ENCODE assay signal across 2 cellular contexts in the genomic region with DNA sequence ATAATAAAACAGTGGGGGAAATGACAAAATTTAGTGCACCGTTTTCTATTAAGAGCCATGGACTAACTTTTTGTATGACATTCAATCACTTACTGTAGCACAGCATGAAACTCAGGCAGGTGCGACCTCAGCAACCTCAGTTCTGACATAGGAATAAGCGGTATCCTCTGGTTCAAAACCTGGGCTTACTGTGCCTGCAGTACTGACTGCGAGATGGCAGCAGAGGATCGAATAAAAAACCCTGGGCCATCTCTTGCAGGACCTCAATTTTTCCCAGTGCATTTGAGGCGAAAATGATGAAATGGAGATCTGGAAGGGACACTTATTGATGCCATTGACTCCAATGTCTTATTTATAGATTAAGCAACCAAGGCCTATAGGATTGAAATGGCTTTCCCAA.
TF ChIP-seq lines count a peak whose summit lies in the region.

No MANE protein-coding gene starts in this region.

TF ChIP-seq in GM23338, 12 proteins besides CTCF, POLR2A, EP300 and RAD21 (continues in another document):
- TF ChIP-seq, protein P1, sequence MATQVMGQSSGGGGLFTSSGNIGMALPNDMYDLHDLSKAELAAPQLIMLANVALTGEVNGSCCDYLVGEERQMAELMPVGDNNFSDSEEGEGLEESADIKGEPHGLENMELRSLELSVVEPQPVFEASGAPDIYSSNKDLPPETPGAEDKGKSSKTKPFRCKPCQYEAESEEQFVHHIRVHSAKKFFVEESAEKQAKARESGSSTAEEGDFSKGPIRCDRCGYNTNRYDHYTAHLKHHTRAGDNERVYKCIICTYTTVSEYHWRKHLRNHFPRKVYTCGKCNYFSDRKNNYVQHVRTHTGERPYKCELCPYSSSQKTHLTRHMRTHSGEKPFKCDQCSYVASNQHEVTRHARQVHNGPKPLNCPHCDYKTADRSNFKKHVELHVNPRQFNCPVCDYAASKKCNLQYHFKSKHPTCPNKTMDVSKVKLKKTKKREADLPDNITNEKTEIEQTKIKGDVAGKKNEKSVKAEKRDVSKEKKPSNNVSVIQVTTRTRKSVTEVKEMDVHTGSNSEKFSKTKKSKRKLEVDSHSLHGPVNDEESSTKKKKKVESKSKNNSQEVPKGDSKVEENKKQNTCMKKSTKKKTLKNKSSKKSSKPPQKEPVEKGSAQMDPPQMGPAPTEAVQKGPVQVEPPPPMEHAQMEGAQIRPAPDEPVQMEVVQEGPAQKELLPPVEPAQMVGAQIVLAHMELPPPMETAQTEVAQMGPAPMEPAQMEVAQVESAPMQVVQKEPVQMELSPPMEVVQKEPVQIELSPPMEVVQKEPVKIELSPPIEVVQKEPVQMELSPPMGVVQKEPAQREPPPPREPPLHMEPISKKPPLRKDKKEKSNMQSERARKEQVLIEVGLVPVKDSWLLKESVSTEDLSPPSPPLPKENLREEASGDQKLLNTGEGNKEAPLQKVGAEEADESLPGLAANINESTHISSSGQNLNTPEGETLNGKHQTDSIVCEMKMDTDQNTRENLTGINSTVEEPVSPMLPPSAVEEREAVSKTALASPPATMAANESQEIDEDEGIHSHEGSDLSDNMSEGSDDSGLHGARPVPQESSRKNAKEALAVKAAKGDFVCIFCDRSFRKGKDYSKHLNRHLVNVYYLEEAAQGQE (IDR thresholded peaks at IDR 0.05; ENCODE audit: unreplicated experiment) = no peak
- no peak for TF ChIP-seq POLR2AphosphoS5 (IDR thresholded peaks at IDR 0.05; ENCODE audit: low read depth)
- TF ChIP-seq EZH2 (IDR thresholded peaks at IDR 0.05; ENCODE audit: low read depth, unreplicated experiment) = no peak
- TF ChIP-seq CREB1 (CRISPR knock-in tag; IDR thresholded peaks at IDR 0.05; ENCODE audit: low read depth) = no peak
- TF ChIP-seq EZH2phosphoT487 (IDR thresholded peaks at IDR 0.05; ENCODE audit: unreplicated experiment) = no peak
- TF ChIP-seq NANOG (IDR thresholded peaks at IDR 0.05; ENCODE audit: borderline replicate concordance) = no peak
- TF ChIP-seq, protein P2, sequence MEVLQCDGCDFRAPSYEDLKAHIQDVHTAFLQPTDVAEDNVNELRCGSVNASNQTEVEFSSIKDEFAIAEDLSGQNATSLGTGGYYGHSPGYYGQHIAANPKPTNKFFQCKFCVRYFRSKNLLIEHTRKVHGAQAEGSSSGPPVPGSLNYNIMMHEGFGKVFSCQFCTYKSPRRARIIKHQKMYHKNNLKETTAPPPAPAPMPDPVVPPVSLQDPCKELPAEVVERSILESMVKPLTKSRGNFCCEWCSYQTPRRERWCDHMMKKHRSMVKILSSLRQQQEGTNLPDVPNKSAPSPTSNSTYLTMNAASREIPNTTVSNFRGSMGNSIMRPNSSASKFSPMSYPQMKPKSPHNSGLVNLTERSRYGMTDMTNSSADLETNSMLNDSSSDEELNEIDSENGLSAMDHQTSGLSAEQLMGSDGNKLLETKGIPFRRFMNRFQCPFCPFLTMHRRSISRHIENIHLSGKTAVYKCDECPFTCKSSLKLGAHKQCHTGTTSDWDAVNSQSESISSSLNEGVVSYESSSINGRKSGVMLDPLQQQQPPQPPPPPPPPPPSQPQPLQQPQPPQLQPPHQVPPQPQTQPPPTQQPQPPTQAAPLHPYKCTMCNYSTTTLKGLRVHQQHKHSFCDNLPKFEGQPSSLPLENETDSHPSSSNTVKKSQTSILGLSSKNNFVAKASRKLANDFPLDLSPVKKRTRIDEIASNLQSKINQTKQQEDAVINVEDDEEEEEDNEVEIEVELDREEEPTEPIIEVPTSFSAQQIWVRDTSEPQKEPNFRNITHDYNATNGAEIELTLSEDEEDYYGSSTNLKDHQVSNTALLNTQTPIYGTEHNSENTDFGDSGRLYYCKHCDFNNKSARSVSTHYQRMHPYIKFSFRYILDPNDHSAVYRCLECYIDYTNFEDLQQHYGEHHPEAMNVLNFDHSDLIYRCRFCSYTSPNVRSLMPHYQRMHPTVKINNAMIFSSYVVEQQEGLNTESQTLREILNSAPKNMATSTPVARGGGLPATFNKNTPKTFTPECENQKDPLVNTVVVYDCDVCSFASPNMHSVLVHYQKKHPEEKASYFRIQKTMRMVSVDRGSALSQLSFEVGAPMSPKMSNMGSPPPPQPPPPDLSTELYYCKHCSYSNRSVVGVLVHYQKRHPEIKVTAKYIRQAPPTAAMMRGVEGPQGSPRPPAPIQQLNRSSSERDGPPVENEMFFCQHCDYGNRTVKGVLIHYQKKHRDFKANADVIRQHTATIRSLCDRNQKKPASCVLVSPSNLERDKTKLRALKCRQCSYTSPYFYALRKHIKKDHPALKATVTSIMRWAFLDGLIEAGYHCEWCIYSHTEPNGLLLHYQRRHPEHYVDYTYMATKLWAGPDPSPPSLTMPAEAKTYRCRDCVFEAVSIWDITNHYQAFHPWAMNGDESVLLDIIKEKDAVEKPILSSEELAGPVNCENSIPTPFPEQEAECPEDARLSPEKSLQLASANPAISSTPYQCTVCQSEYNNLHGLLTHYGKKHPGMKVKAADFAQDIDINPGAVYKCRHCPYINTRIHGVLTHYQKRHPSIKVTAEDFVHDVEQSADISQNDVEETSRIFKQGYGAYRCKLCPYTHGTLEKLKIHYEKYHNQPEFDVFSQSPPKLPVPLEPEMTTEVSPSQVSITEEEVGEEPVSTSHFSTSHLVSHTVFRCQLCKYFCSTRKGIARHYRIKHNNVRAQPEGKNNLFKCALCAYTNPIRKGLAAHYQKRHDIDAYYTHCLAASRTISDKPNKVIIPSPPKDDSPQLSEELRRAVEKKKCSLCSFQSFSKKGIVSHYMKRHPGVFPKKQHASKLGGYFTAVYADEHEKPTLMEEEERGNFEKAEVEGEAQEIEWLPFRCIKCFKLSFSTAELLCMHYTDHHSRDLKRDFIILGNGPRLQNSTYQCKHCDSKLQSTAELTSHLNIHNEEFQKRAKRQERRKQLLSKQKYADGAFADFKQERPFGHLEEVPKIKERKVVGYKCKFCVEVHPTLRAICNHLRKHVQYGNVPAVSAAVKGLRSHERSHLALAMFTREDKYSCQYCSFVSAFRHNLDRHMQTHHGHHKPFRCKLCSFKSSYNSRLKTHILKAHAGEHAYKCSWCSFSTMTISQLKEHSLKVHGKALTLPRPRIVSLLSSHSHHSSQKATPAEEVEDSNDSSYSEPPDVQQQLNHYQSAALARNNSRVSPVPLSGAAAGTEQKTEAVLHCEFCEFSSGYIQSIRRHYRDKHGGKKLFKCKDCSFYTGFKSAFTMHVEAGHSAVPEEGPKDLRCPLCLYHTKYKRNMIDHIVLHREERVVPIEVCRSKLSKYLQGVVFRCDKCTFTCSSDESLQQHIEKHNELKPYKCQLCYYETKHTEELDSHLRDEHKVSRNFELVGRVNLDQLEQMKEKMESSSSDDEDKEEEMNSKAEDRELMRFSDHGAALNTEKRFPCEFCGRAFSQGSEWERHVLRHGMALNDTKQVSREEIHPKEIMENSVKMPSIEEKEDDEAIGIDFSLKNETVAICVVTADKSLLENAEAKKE (CRISPR knock-in tag; IDR thresholded peaks at IDR 0.05) = no peak
- TF ChIP-seq STAT1 (IDR thresholded peaks at IDR 0.05; ENCODE audit: unreplicated experiment) = no peak
- TF ChIP-seq, protein P3, sequence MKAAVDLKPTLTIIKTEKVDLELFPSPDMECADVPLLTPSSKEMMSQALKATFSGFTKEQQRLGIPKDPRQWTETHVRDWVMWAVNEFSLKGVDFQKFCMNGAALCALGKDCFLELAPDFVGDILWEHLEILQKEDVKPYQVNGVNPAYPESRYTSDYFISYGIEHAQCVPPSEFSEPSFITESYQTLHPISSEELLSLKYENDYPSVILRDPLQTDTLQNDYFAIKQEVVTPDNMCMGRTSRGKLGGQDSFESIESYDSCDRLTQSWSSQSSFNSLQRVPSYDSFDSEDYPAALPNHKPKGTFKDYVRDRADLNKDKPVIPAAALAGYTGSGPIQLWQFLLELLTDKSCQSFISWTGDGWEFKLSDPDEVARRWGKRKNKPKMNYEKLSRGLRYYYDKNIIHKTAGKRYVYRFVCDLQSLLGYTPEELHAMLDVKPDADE (IDR thresholded peaks at IDR 0.05) = no peak
- no peak for TF ChIP-seq ZNF114 (CRISPR knock-in tag; IDR thresholded peaks at IDR 0.05)

TF ChIP-seq in H1, 55 proteins besides CTCF, POLR2A, EP300 and RAD21 (continued from another document):
- TF ChIP-seq CBX5 (IDR thresholded peaks at IDR 0.05; ENCODE audit: low read depth, low read length) (no peak), POLR2AphosphoS5 (IDR thresholded peaks at IDR 0.05; ENCODE audit: low read depth, low read length) (no peak), BCL11A (IDR thresholded peaks at IDR 0.05; ENCODE audit: low read depth in 2 of 2, low read length in 2 of 2) (no peak), KDM5A (IDR thresholded peaks at IDR 0.05; ENCODE audit: low read length) (no peak), CHD2 (IDR thresholded peaks at IDR 0.05; ENCODE audit: low read length) (no peak), SIX5 (IDR thresholded peaks at IDR 0.05; ENCODE audit: low read depth, low read length) (no peak), HDAC6 (IDR thresholded peaks at IDR 0.05; ENCODE audit: low read depth, low read length) (no peak), CBX8 (IDR thresholded peaks at IDR 0.05; ENCODE audit: borderline replicate concordance, low read depth, low read length) (no peak), TAF7 (optimal IDR thresholded peaks at IDR 0.05; ENCODE audit: borderline replicate concordance, low read depth, low read length) (no peak), TEAD4 (IDR thresholded peaks at IDR 0.05; ENCODE audit: low read depth, low read length) (no peak), CHD1 (IDR thresholded peaks at IDR 0.05; ENCODE audit: low read depth, low read length) (no peak), JUN (IDR thresholded peaks at IDR 0.05; ENCODE audit: low read depth, low read length) (no peak)
- TF ChIP-seq, protein P4, sequence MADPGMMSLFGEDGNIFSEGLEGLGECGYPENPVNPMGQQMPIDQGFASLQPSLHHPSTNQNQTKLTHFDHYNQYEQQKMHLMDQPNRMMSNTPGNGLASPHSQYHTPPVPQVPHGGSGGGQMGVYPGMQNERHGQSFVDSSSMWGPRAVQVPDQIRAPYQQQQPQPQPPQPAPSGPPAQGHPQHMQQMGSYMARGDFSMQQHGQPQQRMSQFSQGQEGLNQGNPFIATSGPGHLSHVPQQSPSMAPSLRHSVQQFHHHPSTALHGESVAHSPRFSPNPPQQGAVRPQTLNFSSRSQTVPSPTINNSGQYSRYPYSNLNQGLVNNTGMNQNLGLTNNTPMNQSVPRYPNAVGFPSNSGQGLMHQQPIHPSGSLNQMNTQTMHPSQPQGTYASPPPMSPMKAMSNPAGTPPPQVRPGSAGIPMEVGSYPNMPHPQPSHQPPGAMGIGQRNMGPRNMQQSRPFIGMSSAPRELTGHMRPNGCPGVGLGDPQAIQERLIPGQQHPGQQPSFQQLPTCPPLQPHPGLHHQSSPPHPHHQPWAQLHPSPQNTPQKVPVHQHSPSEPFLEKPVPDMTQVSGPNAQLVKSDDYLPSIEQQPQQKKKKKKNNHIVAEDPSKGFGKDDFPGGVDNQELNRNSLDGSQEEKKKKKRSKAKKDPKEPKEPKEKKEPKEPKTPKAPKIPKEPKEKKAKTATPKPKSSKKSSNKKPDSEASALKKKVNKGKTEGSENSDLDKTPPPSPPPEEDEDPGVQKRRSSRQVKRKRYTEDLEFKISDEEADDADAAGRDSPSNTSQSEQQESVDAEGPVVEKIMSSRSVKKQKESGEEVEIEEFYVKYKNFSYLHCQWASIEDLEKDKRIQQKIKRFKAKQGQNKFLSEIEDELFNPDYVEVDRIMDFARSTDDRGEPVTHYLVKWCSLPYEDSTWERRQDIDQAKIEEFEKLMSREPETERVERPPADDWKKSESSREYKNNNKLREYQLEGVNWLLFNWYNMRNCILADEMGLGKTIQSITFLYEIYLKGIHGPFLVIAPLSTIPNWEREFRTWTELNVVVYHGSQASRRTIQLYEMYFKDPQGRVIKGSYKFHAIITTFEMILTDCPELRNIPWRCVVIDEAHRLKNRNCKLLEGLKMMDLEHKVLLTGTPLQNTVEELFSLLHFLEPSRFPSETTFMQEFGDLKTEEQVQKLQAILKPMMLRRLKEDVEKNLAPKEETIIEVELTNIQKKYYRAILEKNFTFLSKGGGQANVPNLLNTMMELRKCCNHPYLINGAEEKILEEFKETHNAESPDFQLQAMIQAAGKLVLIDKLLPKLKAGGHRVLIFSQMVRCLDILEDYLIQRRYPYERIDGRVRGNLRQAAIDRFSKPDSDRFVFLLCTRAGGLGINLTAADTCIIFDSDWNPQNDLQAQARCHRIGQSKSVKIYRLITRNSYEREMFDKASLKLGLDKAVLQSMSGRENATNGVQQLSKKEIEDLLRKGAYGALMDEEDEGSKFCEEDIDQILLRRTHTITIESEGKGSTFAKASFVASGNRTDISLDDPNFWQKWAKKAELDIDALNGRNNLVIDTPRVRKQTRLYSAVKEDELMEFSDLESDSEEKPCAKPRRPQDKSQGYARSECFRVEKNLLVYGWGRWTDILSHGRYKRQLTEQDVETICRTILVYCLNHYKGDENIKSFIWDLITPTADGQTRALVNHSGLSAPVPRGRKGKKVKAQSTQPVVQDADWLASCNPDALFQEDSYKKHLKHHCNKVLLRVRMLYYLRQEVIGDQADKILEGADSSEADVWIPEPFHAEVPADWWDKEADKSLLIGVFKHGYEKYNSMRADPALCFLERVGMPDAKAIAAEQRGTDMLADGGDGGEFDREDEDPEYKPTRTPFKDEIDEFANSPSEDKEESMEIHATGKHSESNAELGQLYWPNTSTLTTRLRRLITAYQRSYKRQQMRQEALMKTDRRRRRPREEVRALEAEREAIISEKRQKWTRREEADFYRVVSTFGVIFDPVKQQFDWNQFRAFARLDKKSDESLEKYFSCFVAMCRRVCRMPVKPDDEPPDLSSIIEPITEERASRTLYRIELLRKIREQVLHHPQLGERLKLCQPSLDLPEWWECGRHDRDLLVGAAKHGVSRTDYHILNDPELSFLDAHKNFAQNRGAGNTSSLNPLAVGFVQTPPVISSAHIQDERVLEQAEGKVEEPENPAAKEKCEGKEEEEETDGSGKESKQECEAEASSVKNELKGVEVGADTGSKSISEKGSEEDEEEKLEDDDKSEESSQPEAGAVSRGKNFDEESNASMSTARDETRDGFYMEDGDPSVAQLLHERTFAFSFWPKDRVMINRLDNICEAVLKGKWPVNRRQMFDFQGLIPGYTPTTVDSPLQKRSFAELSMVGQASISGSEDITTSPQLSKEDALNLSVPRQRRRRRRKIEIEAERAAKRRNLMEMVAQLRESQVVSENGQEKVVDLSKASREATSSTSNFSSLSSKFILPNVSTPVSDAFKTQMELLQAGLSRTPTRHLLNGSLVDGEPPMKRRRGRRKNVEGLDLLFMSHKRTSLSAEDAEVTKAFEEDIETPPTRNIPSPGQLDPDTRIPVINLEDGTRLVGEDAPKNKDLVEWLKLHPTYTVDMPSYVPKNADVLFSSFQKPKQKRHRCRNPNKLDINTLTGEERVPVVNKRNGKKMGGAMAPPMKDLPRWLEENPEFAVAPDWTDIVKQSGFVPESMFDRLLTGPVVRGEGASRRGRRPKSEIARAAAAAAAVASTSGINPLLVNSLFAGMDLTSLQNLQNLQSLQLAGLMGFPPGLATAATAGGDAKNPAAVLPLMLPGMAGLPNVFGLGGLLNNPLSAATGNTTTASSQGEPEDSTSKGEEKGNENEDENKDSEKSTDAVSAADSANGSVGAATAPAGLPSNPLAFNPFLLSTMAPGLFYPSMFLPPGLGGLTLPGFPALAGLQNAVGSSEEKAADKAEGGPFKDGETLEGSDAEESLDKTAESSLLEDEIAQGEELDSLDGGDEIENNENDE (IDR thresholded peaks at IDR 0.05; ENCODE audit: insufficient replicate concordance, low read length) = no peak
- TF ChIP-seq, protein P5, sequence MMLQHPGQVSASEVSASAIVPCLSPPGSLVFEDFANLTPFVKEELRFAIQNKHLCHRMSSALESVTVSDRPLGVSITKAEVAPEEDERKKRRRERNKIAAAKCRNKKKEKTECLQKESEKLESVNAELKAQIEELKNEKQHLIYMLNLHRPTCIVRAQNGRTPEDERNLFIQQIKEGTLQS (IDR thresholded peaks at IDR 0.05; ENCODE audit: insufficient read depth, low read depth, low read length) = no peak
- TF ChIP-seq, protein P6, sequence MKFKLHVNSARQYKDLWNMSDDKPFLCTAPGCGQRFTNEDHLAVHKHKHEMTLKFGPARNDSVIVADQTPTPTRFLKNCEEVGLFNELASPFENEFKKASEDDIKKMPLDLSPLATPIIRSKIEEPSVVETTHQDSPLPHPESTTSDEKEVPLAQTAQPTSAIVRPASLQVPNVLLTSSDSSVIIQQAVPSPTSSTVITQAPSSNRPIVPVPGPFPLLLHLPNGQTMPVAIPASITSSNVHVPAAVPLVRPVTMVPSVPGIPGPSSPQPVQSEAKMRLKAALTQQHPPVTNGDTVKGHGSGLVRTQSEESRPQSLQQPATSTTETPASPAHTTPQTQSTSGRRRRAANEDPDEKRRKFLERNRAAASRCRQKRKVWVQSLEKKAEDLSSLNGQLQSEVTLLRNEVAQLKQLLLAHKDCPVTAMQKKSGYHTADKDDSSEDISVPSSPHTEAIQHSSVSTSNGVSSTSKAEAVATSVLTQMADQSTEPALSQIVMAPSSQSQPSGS (IDR thresholded peaks at IDR 0.05; ENCODE audit: low read length) = no peak
